Comparison of ENCODE assay signal across 16 cellular contexts in genomic region chr2:206217743-206218520, GRCh38. TPM values are rescaled to one million over a fixed set of nuclear protein-coding genes. Genes with fewer than 3 reads are reported as not detected.
A peak's percentile ranks its signal among the peaks of the same experiment; 100 is the strongest.
DNase-seq lines count a peak whose midpoint lies in the region; ATAC-seq and TF ChIP-seq lines count a peak whose summit lies in the region.
"Had no signal": no experiment of that assay in that cellular context is flagged by ENCODE, and none has a peak within 500 bp of the region (broad histone marks: within the 10 kb centered on the region; RNA-seq: fewer than 3 reads in every experiment).

No MANE protein-coding gene starts in this region.

- no peak overlapping the region for H3K23ac ChIP-seq in mesenchymal stem cell (ENCODE audit: low read length in 2 of 2)

- H3K4me1 ChIP-seq in mesenchymal stem cell (ENCODE audit: control insufficient read depth, insufficient read depth, low read depth, low read length), result no peaks in the 10 kb centered on the region
- H3K4me1 ChIP-seq: colonic mucosa had no signal

- H4K91ac ChIP-seq in mesenchymal stem cell (ENCODE audit: low read length), result no peak overlapping the region

- H3K27me3 Mint-ChIP-seq in WTC11 (ENCODE audit: low read depth) (no peaks in the 10 kb centered on the region; the same call in 1 of the 2 replicates), progenitor cell of endocrine pancreas (peaks cover 3% of the 10 kb centered on the region)

- no peaks in the 10 kb centered on the region for H3K9me3 ChIP-seq in mesenchymal stem cell (ENCODE audit: control insufficient read depth, low read length)
- H3K9me3 ChIP-seq: colonic mucosa had no signal

- peaks cover 40% of the 10 kb centered on the region for H3K4me1 Mint-ChIP-seq in WTC11
- H3K4me1 Mint-ChIP-seq in progenitor cell of endocrine pancreas (ENCODE audit: low read depth), result peaks cover 12% of the 10 kb centered on the region
- H3K4me1 Mint-ChIP-seq: activated naive CD4-positive, alpha-beta T cell treated with anti-CD3 and anti-CD28 coated beads, Interleukin-2, amount 10 ng/mL, durations not matched to agents 7 days and 5 days had no signal

- H3K14ac ChIP-seq in mesenchymal stem cell (ENCODE audit: low read length in 2 of 2), result no peak overlapping the region

- H3K4me2 ChIP-seq in mesenchymal stem cell (ENCODE audit: low read length, poor library complexity, severe bottlenecking), result no peak overlapping the region

- H3K4ac ChIP-seq in mesenchymal stem cell (ENCODE audit: low read depth in 1 of 2, low read length in 2 of 2), result no peak overlapping the region

- no peak overlapping the region for H3K27ac ChIP-seq in mesenchymal stem cell (ENCODE audit: low read length, poor library complexity, severe bottlenecking)
- H3K27ac ChIP-seq: colonic mucosa, ovary had no signal

- DNase-seq in AG10803 (ENCODE audit: low read depth) (peak; percentile 75), cardiac fibroblast (ENCODE audit: low read depth in 2 of 2) (peak; percentile 36 to 53), mesenchymal stem cell (no peak), NCI-H1092 treated with DMSO at 0.1 percent for 48 hours (lab: John Stamatoyannopoulos, UW) (no peak), WTC11 (ENCODE audit: low spot score) (no peak), progenitor cell of endocrine pancreas (ENCODE audit: low spot score, unreplicated experiment) (no peak)
- DNase-seq in Jurkat, Clone E6-1 (ENCODE audit: low read depth, low spot score), result peak; percentile 4
- DNase-seq: activated CD8-positive, alpha-beta T cell treated with anti-CD3 and anti-CD28 coated beads, Interleukin-2, amount 10 ng/mL, durations not matched to agents 7 days and 5 days; activated naive CD4-positive, alpha-beta T cell treated with anti-CD3 and anti-CD28 coated beads, Interleukin-2, amount 10 ng/mL, durations not matched to agents 7 days and 5 days; C1 segment of cervical spinal cord; colonic mucosa; ovary; stimulated activated naive CD4-positive, alpha-beta T cell had no signal

- H3K36me3 Mint-ChIP-seq in WTC11 (no peaks in the 10 kb centered on the region; the same call in 1 of the 2 replicates), progenitor cell of endocrine pancreas (ENCODE audit: insufficient read depth) (peaks cover 1% of the 10 kb centered on the region)
- H3K36me3 Mint-ChIP-seq: activated naive CD4-positive, alpha-beta T cell treated with anti-CD3 and anti-CD28 coated beads, Interleukin-2, amount 10 ng/mL, durations not matched to agents 7 days and 5 days had no signal

- ATAC-seq in GM21723 (IDR thresholded peaks at IDR 0.05; ENCODE audit: unreplicated experiment) (no peak), WTC11 (no peak; the same call in 1 of the 2 replicates)
- ATAC-seq: activated CD8-positive, alpha-beta T cell treated with anti-CD3 and anti-CD28 coated beads, Interleukin-2, amount 10 ng/mL, durations not matched to agents 7 days and 5 days; gastroesophageal sphincter; left lobe of liver had no signal

- H3K9me3 Mint-ChIP-seq in WTC11 (peaks cover 14% of the 10 kb centered on the region), progenitor cell of endocrine pancreas (ENCODE audit: low read depth) (peaks cover 7% of the 10 kb centered on the region)
- H3K9me3 Mint-ChIP-seq: activated naive CD4-positive, alpha-beta T cell treated with anti-CD3 and anti-CD28 coated beads, Interleukin-2, amount 10 ng/mL, durations not matched to agents 7 days and 5 days had no signal

- H2BK120ac ChIP-seq in mesenchymal stem cell (ENCODE audit: low read depth, low read length), result no peak overlapping the region

- no peaks in the 10 kb centered on the region for H3K27me3 ChIP-seq in mesenchymal stem cell (ENCODE audit: control insufficient read depth in 1 of 2, insufficient read depth in 1 of 2, low read length in 2 of 2)
- H3K27me3 ChIP-seq: colonic mucosa, ovary had no signal

- no peak overlapping the region for H3K18ac ChIP-seq in mesenchymal stem cell (ENCODE audit: low read depth in 1 of 2, low read length in 2 of 2)

- CTCF ChIA-PET in WTC11 (lab: Charles Lee), result interaction anchor here (1.0 to 1.3 kb wide), 2 partner anchors 46 to 214 kb away, joined by 3 to 5 read pairs; no protein-coding TSS in a partner anchor

- no peak overlapping the region for H2BK5ac ChIP-seq in mesenchymal stem cell (ENCODE audit: low read depth, low read length, poor library complexity, severe bottlenecking)

- H3K9ac ChIP-seq in mesenchymal stem cell (ENCODE audit: low read length), result peak overlapping the region; percentile 37

- no peaks in the 10 kb centered on the region for H3K79me1 ChIP-seq in mesenchymal stem cell (replicated peaks; ENCODE audit: low read length, poor library complexity, severe bottlenecking)

- H3K36me3 ChIP-seq in mesenchymal stem cell (ENCODE audit: control insufficient read depth in 1 of 2, insufficient read depth in 2 of 2, low read depth in 1 of 2, low read length in 2 of 2), result no peaks in the 10 kb centered on the region
- H3K36me3 ChIP-seq: colonic mucosa, gastroesophageal sphincter, ovary had no signal

- H2AK5ac ChIP-seq in mesenchymal stem cell (ENCODE audit: low read length, severe bottlenecking), result no peak overlapping the region

- H2AFZ ChIP-seq in mesenchymal stem cell (ENCODE audit: low read depth, low read length), result no peak overlapping the region

- no peak overlapping the region for H4K8ac ChIP-seq in mesenchymal stem cell (ENCODE audit: low read length)

- H2BK12ac ChIP-seq in mesenchymal stem cell (ENCODE audit: low read length in 2 of 2), result no peak overlapping the region

- no peak overlapping the region for H3K27ac Mint-ChIP-seq in WTC11
- H3K27ac Mint-ChIP-seq in progenitor cell of endocrine pancreas, result no peak overlapping the region
- H3K27ac Mint-ChIP-seq: activated CD8-positive, alpha-beta T cell treated with anti-CD3 and anti-CD28 coated beads, Interleukin-2, amount 10 ng/mL, durations not matched to agents 7 days and 5 days; activated naive CD4-positive, alpha-beta T cell treated with anti-CD3 and anti-CD28 coated beads, Interleukin-2, amount 10 ng/mL, durations not matched to agents 7 days and 5 days had no signal

- TF ChIP-seq CTCF in AG10803 (conservative IDR thresholded peaks at IDR 0.05; ENCODE audit: low read length), result no peak
- TF ChIP-seq CTCF in cardiac fibroblast (IDR thresholded peaks at IDR 0.05; ENCODE audit: low read depth, low read length), result no peak
- no peak for TF ChIP-seq CTCF in WTC11 (IDR thresholded peaks at IDR 0.05)
- no peak for TF ChIP-seq CTCF in progenitor cell of endocrine pancreas (IDR thresholded peaks at IDR 0.05; ENCODE audit: unreplicated experiment)

- WGBS in mesenchymal stem cell, result 73% methylated on average over 9 of the region's 9 CpGs

- H3K4me3 Mint-ChIP-seq in WTC11, result no peak overlapping the region
- H3K4me3 Mint-ChIP-seq in progenitor cell of endocrine pancreas (ENCODE audit: low read depth), result no peak overlapping the region
- H3K4me3 Mint-ChIP-seq: activated CD8-positive, alpha-beta T cell treated with anti-CD3 and anti-CD28 coated beads, Interleukin-2, amount 10 ng/mL, durations not matched to agents 7 days and 5 days; activated naive CD4-positive, alpha-beta T cell treated with anti-CD3 and anti-CD28 coated beads, Interleukin-2, amount 10 ng/mL, durations not matched to agents 7 days and 5 days had no signal

- H3K4me3 ChIP-seq in AG10803 (ENCODE audit: low read length) (no peak overlapping the region), cardiac fibroblast (replicated peaks in 1 of 2; ENCODE audit: low read depth in 2 of 2, low read length in 2 of 2) (no peak overlapping the region), mesenchymal stem cell (ENCODE audit: insufficient read depth in 1 of 2, low read depth in 1 of 2, low read length in 2 of 2) (peak overlapping the region in 1 of 2 experiments; percentile 60)
- no peak overlapping the region for H3K4me3 ChIP-seq in Jurkat, Clone E6-1 (ENCODE audit: low read length)
- H3K4me3 ChIP-seq: colonic mucosa, gastroesophageal sphincter, ovary had no signal

- H2BK15ac ChIP-seq in mesenchymal stem cell (ENCODE audit: low read depth, poor library complexity, severe bottlenecking), result peak overlapping the region; percentile 67

- POLR2A ChIA-PET in WTC11 (lab: Charles Lee), result no interaction called here

TF ChIP-seq in WTC11, 78 proteins besides CTCF, POLR2A, EP300 and RAD21:
- TF ChIP-seq IRF2 (CRISPR knock-in tag; IDR thresholded peaks at IDR 0.05; ENCODE audit: borderline replicate concordance, low read depth) (no peak), CBFB (CRISPR knock-in tag; IDR thresholded peaks at IDR 0.05; ENCODE audit: low read depth) (no peak), PREB (CRISPR knock-in tag; IDR thresholded peaks at IDR 0.05; ENCODE audit: borderline replicate concordance) (no peak), ZNF396 (CRISPR knock-in tag; IDR thresholded peaks at IDR 0.05; ENCODE audit: borderline replicate concordance) (no peak), MLX (CRISPR knock-in tag; IDR thresholded peaks at IDR 0.05) (no peak)

RNA-seq across cellular contexts. Expression of gene ZDBF2, which starts 56.5 kb away (rescaled TPM):
- polyA plus RNA-seq in Jurkat, Clone E6-1 (2012; ENCODE audit: insufficient read depth, insufficient read length), result 1.2 TPM
- polyA plus RNA-seq in mesenchymal stem cell (2013, experiment 1 of 2), result 3.0 TPM
- polyA plus RNA-seq in mesenchymal stem cell (2013, experiment 2 of 2), result 3.0 TPM
- total RNA-seq in WTC11 (2021), result 15.6 to 16.1 TPM (median 16.0 TPM) in 3 replicates
- 41.4 and 42.9 TPM in 2 replicates for total RNA-seq in progenitor cell of endocrine pancreas

RNA-seq across cellular contexts. Expression of gene EEF1B2, which starts 58.2 kb away (rescaled TPM):
- polyA plus RNA-seq in Jurkat, Clone E6-1 (2012; ENCODE audit: insufficient read depth, insufficient read length), result 1,512 TPM
- polyA plus RNA-seq in mesenchymal stem cell (2013, experiment 1 of 2), result 649 TPM
- 665 TPM for polyA plus RNA-seq in mesenchymal stem cell (2013, experiment 2 of 2)
- total RNA-seq in WTC11 (2021) (596 to 611 TPM (median 603 TPM) in 3 replicates), progenitor cell of endocrine pancreas (453 and 492 TPM in 2 replicates)

RNA-seq across cellular contexts. Expression of gene NDUFS1, which starts 58.7 kb away (rescaled TPM):
- 86.5 TPM for polyA plus RNA-seq in Jurkat, Clone E6-1 (2012; ENCODE audit: insufficient read depth, insufficient read length)
- polyA plus RNA-seq in mesenchymal stem cell (2013, experiment 1 of 2), result 40.6 TPM
- polyA plus RNA-seq in mesenchymal stem cell (2013, experiment 2 of 2), result 46.1 TPM
- total RNA-seq in WTC11 (2021) (95.6 to 106 TPM (median 98.9 TPM) in 3 replicates), progenitor cell of endocrine pancreas (71.6 and 77.6 TPM in 2 replicates)

Comparison
In these comparisons a context has a peak if more than half of its experiments do, and no peak if none do; other contexts are left out.
1. DNase-seq: peak in AG10803 (single experiment), Jurkat, Clone E6-1 (single experiment) and cardiac fibroblast (2 of 2); none in mesenchymal stem cell (single experiment), NCI-H1092 treated with DMSO at 0.1 percent for 48 hours (single experiment), WTC11 (single experiment) and progenitor cell of endocrine pancreas (single experiment).